8 cellular contexts compared by ENCODE assay signal in genomic region chr16:29811170-29811895, GRCh38. TPM values are rescaled to one million over a fixed set of nuclear protein-coding genes. Genes with fewer than 3 reads are reported as not detected.
DNase-seq lines count a peak whose midpoint lies in the region; ATAC-seq and TF ChIP-seq lines count a peak whose summit lies in the region.

No MANE protein-coding gene starts in this region.

- CTCF ChIA-PET in BJ (lab: Yijun Ruan, JAX), result interaction anchor here (1.4 kb wide), 1 partner anchor 254 kb away, joined by 3 read pairs; the partner anchor contains the start of gene ALDOA

- DNase-seq in BJ (ENCODE audit: low read depth), result peak; percentile 90
- peak; percentile 99 for DNase-seq in MG63
- peak; percentile 97 to 98 for DNase-seq in SJCRH30
- DNase-seq in adrenal gland, result peak; percentile 94 to 99 (median 98)
- peak; percentile 98 for DNase-seq in Right ventricle myocardium superior
- DNase-seq in nucleus accumbens (lab: John Stamatoyannopoulos, UW), result peak; percentile 49 to 98 (median 87)
- peak; percentile 96 for DNase-seq in ureter (ENCODE audit: low spot score)

- no peaks in the 10 kb centered on the region for H3K27me3 ChIP-seq in BJ (ENCODE audit: control insufficient read depth, insufficient read depth, low read length)
- H3K27me3 ChIP-seq in MG63, result no peaks in the 10 kb centered on the region
- no peaks in the 10 kb centered on the region for H3K27me3 ChIP-seq in SJCRH30
- H3K27me3 ChIP-seq in adrenal gland, result no peaks in the 10 kb centered on the region

- WGBS in adrenal gland, 4 donors, result 1% methylated on average over 18 to 31 of the region's 31 CpGs

- H3K27ac ChIP-seq in SJCRH30 (peak overlapping the region; percentile 16; the same call in 1 of the 2 replicates), adrenal gland (peak overlapping the region; percentile 62 to 97 (median 82))

- POLR2A ChIA-PET in BJ (lab: Charles Lee), result interaction anchor here (1.1 kb wide), 1 partner anchor 13 kb away, joined by 4 read pairs; no protein-coding TSS in a partner anchor

- no peak for TF ChIP-seq CTCF in BJ (IDR thresholded peaks at IDR 0.05; ENCODE audit: insufficient read depth, low read depth, low read length)
- TF ChIP-seq CTCF in adrenal gland (IDR thresholded peaks at IDR 0.05), result no peak

- TF ChIP-seq POLR2A in adrenal gland (IDR thresholded peaks at IDR 0.05), result peak; percentile 34 to 75

- H3K36me3 ChIP-seq in BJ (ENCODE audit: control insufficient read depth, insufficient read depth, low read length), result peaks cover 16% of the 10 kb centered on the region
- peaks cover 35% of the 10 kb centered on the region for H3K36me3 ChIP-seq in MG63
- peaks cover 20% of the 10 kb centered on the region for H3K36me3 ChIP-seq in SJCRH30
- H3K36me3 ChIP-seq in adrenal gland (replicated peaks in 1 of 2), result peaks cover 0 to 18% of the 10 kb centered on the region in 2 donors

- no peaks in the 10 kb centered on the region for H3K9me3 ChIP-seq in MG63
- no peaks in the 10 kb centered on the region for H3K9me3 ChIP-seq in SJCRH30 (replicated peaks)
- no peaks in the 10 kb centered on the region for H3K9me3 ChIP-seq in adrenal gland (replicated peaks in 1 of 3)

- intact Hi-C loops in adrenal gland (cut with DNase I), result no loop called here
- intact Hi-C loops in Right ventricle myocardium superior (cut with DNase I), result loop anchor here (10.0 kb wide), 1 partner anchor 183 kb away; the partner anchor contains the start of genes HIRIP3 and INO80E

- peak overlapping the region; percentile 72 for H3K4me3 ChIP-seq in BJ (ENCODE audit: low read depth, low read length)
- H3K4me3 ChIP-seq in MG63, result peak overlapping the region; percentile 53
- H3K4me3 ChIP-seq in SJCRH30, result peak overlapping the region; percentile 58
- H3K4me3 ChIP-seq in adrenal gland, result peak overlapping the region in 3 of 4 donors; percentile 15 to 59 (median 25)

- peaks cover 11% of the 10 kb centered on the region for H3K4me1 ChIP-seq in SJCRH30
- H3K4me1 ChIP-seq in adrenal gland (replicated peaks in 1 of 2), result peaks cover 34 to 61% of the 10 kb centered on the region in 2 donors

- peak; percentile 36 for ATAC-seq in GM19467 (IDR thresholded peaks at IDR 0.05; ENCODE audit: unreplicated experiment)
- peak; percentile 73 for ATAC-seq in Right ventricle myocardium superior (ENCODE audit: poor library complexity)

RNA-seq across cellular contexts. Expression of gene PRRT2, which starts 0.7 kb away (rescaled TPM):
- polyA plus RNA-seq in BJ (2011; rRNA removed) (4.5 and 7.6 TPM in 2 replicates), adrenal gland (10 to 100 TPM in 1 of 3 donors, 1 to 10 TPM in 1, under 1 TPM in 1; 0.97 to 32.0 (median 5.0) TPM)
- polyA minus RNA-seq in BJ (2011; rRNA and poly(A)+ RNA removed), result 1.9 and 2.4 TPM in 2 replicates
- total RNA-seq in MG63 (2014; rRNA removed; shearing (Covaris generic); ENCODE audit: low replicate concordance), result not detected in 2 replicates
- total RNA-seq in SJCRH30 (2014; rRNA removed; shearing (Covaris generic)), result 0.81 and 1.5 TPM in 2 replicates
- total RNA-seq in adrenal gland (1 to 10 TPM in 7 of 8 donors, not detected in 1; 1.4 to 8.8 (median 1.9) TPM), Right ventricle myocardium superior (3.3 TPM), ureter (10.6 TPM)

RNA-seq across cellular contexts. Expression of gene PAGR1, which starts 4.6 kb away (rescaled TPM):
- 13.9 and 15.6 TPM in 2 replicates for polyA plus RNA-seq in BJ (2011; rRNA removed)
- polyA minus RNA-seq in BJ (2011; rRNA and poly(A)+ RNA removed), result 2.3 and 3.1 TPM in 2 replicates
- 90.0 and 113 TPM in 2 replicates for total RNA-seq in MG63 (2014; rRNA removed; shearing (Covaris generic); ENCODE audit: low replicate concordance)
- total RNA-seq in SJCRH30 (2014; rRNA removed; shearing (Covaris generic)), result 25.1 and 28.2 TPM in 2 replicates
- 10 to 100 TPM; 17.1 to 47.1 (median 39.8) TPM for total RNA-seq in adrenal gland
- 10 to 100 TPM; 14.2 to 89.1 (median 60.9) TPM for polyA plus RNA-seq in adrenal gland
- total RNA-seq in Right ventricle myocardium superior, result 14.7 TPM
- 20.7 TPM for total RNA-seq in ureter

RNA-seq across cellular contexts. Expression of gene MAZ, which starts 5.0 kb away (rescaled TPM):
- 105 and 172 TPM in 2 replicates for polyA plus RNA-seq in BJ (2011; rRNA removed)
- polyA minus RNA-seq in BJ (2011; rRNA and poly(A)+ RNA removed), result 160 and 209 TPM in 2 replicates
- total RNA-seq in MG63 (2014; rRNA removed; shearing (Covaris generic); ENCODE audit: low replicate concordance), result 331 and 420 TPM in 2 replicates
- total RNA-seq in SJCRH30 (2014; rRNA removed; shearing (Covaris generic)), result 186 and 221 TPM in 2 replicates
- total RNA-seq in adrenal gland, result 100 to 1,000 TPM in 6 of 8 donors, 10 to 100 TPM in 2; 78.8 to 247 (median 145) TPM
- 100 to 1,000 TPM; 108 to 304 (median 147) TPM for polyA plus RNA-seq in adrenal gland
- total RNA-seq in Right ventricle myocardium superior, result 74.0 TPM
- total RNA-seq in ureter, result 143 TPM

RNA-seq across cellular contexts. Expression of gene MVP, which starts 8.9 kb away (rescaled TPM):
- 219 and 368 TPM in 2 replicates for polyA plus RNA-seq in BJ (2011; rRNA removed)
- polyA minus RNA-seq in BJ (2011; rRNA and poly(A)+ RNA removed), result 477 and 753 TPM in 2 replicates
- 77.1 and 147 TPM in 2 replicates for total RNA-seq in MG63 (2014; rRNA removed; shearing (Covaris generic); ENCODE audit: low replicate concordance)
- total RNA-seq in SJCRH30 (2014; rRNA removed; shearing (Covaris generic)), result 0.61 and 0.63 TPM in 2 replicates
- total RNA-seq in adrenal gland, result 100 to 1,000 TPM; 242 to 492 (median 362) TPM
- 100 to 1,000 TPM; 200 to 470 (median 321) TPM for polyA plus RNA-seq in adrenal gland
- 45.5 TPM for total RNA-seq in Right ventricle myocardium superior
- total RNA-seq in ureter, result 158 TPM

RNA-seq across cellular contexts. Expression of gene KIF22, which starts 20.8 kb away (rescaled TPM):
- polyA plus RNA-seq in BJ (2011; rRNA removed) (43.0 and 68.3 TPM in 2 replicates), adrenal gland (100 to 1,000 TPM in 2 of 3 donors, 1 to 10 TPM in 1; 9.1 to 127 (median 112) TPM)
- 47.6 and 85.6 TPM in 2 replicates for polyA minus RNA-seq in BJ (2011; rRNA and poly(A)+ RNA removed)
- total RNA-seq in MG63 (2014; rRNA removed; shearing (Covaris generic); ENCODE audit: low replicate concordance), result 74.9 and 134 TPM in 2 replicates
- total RNA-seq in SJCRH30 (2014; rRNA removed; shearing (Covaris generic)), result 115 and 122 TPM in 2 replicates
- total RNA-seq in adrenal gland (10 to 100 TPM in 7 of 8 donors, 1 to 10 TPM in 1; 8.8 to 30.7 (median 16.2) TPM), Right ventricle myocardium superior (59.8 TPM), ureter (34.3 TPM)

Comparison
In these comparisons a context has a peak if more than half of its experiments do, and no peak if none do; other contexts are left out.
1. Peak in every context shown above with its lines: DNase-seq, ATAC-seq, H3K4me3 ChIP-seq and H3K27ac ChIP-seq.